In the genomic region with DNA sequence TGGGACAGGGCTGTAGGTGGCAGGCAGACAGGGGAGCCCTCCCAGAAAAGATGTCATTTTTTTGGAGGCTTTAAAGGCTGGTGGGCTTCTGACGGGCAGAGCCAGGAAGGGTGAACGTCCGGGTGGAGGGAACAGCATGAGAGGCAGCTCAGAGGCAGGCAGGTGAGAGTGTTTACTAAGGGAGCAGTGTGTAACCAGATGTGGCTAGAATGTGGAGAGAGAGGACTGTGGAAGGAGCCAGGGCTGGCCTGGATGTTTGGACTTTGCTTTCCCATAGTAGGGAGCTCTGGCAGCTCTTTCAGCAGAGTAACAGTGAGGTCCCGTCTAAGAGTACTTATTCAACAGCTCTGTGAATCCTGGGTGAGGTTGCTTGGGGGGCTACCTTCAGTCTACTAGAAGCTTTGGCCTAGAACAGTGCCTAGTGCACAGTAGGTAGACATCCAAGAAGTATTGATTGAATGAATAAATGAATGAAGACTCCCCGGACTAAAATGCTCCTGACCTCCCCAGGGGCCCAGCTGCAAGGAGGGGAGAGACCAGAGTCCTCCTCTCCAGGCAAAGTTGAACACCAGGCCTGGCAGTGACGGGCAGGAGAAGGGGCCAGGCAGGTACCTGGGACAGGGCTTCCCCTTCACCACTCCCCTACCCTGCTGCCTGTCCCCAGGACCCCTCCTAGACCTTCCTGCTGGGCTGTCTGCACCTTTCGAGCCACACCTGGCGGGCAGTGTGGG, we compare ENCODE assay signal across 1 cellular context.
TF ChIP-seq lines count a peak whose summit lies in the region.

No MANE protein-coding gene starts in this region.

TF ChIP-seq in HepG2, 621 proteins besides CTCF, POLR2A, EP300 and RAD21 (continued from another document and continues in another):
- TF ChIP-seq JDP2 (CRISPR knock-in tag; IDR thresholded peaks at IDR 0.05; ENCODE audit: borderline replicate concordance) (no peak), SP4 (CRISPR knock-in tag; IDR thresholded peaks at IDR 0.05) (no peak), PCBP2 (optimal IDR thresholded peaks at IDR 0.05; ENCODE audit: low read depth, low read length, poor library complexity, severe bottlenecking) (no peak), ISL2 (CRISPR knock-in tag; IDR thresholded peaks at IDR 0.05) (0 out of 2 replicates have a peak, but pooled peaks have one; percentile 36), SATB2 (CRISPR knock-in tag; IDR thresholded peaks at IDR 0.05) (no peak), PHF21A (CRISPR knock-in tag; IDR thresholded peaks at IDR 0.05) (peak; percentile 51), TEAD2 (CRISPR knock-in tag; IDR thresholded peaks at IDR 0.05) (no peak), SOX5 (CRISPR knock-in tag; IDR thresholded peaks at IDR 0.05; ENCODE audit: borderline replicate concordance) (peak; percentile 5; the same call in 1 of the 2 replicates), GABPA (IDR thresholded peaks at IDR 0.05; ENCODE audit: low read depth, low read length) (no peak), GABPA (CRISPR knock-in tag; IDR thresholded peaks at IDR 0.05; ENCODE audit: low read depth) (no peak), ZNF138 (CRISPR knock-in tag; IDR thresholded peaks at IDR 0.05; ENCODE audit: low read depth) (no peak), ETV6 (CRISPR knock-in tag; conservative IDR thresholded peaks at IDR 0.05) (no peak), JUN (CRISPR knock-in tag; IDR thresholded peaks at IDR 0.05) (no peak), ZBTB3 (CRISPR knock-in tag; IDR thresholded peaks at IDR 0.05; ENCODE audit: borderline replicate concordance, low read depth) (no peak), PRMT3 (CRISPR knock-in tag; IDR thresholded peaks at IDR 0.05; ENCODE audit: borderline replicate concordance, low read depth) (no peak), BRD4 (CRISPR knock-in tag; IDR thresholded peaks at IDR 0.05) (0 out of 2 replicates have a peak, but pooled peaks have one; percentile 25), FLYWCH1 (CRISPR knock-in tag; IDR thresholded peaks at IDR 0.05) (no peak), ZNF331 (CRISPR knock-in tag; IDR thresholded peaks at IDR 0.05) (peak; percentile 67; the same call in 1 of the 2 replicates), HNRNPK (IDR thresholded peaks at IDR 0.05; ENCODE audit: low read depth, low read length, poor library complexity, severe bottlenecking) (no peak), DNMT1 (CRISPR knock-in tag; IDR thresholded peaks at IDR 0.05) (no peak), ZNF773 (CRISPR knock-in tag; IDR thresholded peaks at IDR 0.05; ENCODE audit: borderline replicate concordance) (no peak), ZNF143 (CRISPR knock-in tag; IDR thresholded peaks at IDR 0.05) (no peak), ELF1 (CRISPR knock-in tag; IDR thresholded peaks at IDR 0.05) (no peak), SOX13 (IDR thresholded peaks at IDR 0.05) (no peak), SOX13 (CRISPR knock-in tag; conservative IDR thresholded peaks at IDR 0.05 in 1 of 2, IDR thresholded peaks at IDR 0.05 in 1 of 2) (peak in 1 of 2 experiments; percentile 43; a peak in 1 of 4 replicates), ZNF652 (CRISPR knock-in tag; IDR thresholded peaks at IDR 0.05; ENCODE audit: borderline replicate concordance, low read depth) (no peak), ZNF781 (CRISPR knock-in tag; IDR thresholded peaks at IDR 0.05; ENCODE audit: borderline replicate concordance, not compliant biosample characterization) (no peak), ZNF260 (CRISPR knock-in tag; IDR thresholded peaks at IDR 0.05; ENCODE audit: borderline replicate concordance, low read depth) (no peak), ATRX (CRISPR knock-in tag; IDR thresholded peaks at IDR 0.05; ENCODE audit: borderline replicate concordance) (no peak), MEIS2 (CRISPR knock-in tag; IDR thresholded peaks at IDR 0.05) (peak; percentile 49; the same call in 1 of the 2 replicates), MAF1 (CRISPR knock-in tag; IDR thresholded peaks at IDR 0.05; ENCODE audit: borderline replicate concordance) (no peak; the same call in 1 of the 2 replicates), ZNF616 (CRISPR knock-in tag; IDR thresholded peaks at IDR 0.05; ENCODE audit: low read depth) (no peak), THYN1 (CRISPR knock-in tag; IDR thresholded peaks at IDR 0.05; ENCODE audit: borderline replicate concordance, low read depth) (no peak), GTF3A (CRISPR knock-in tag; conservative IDR thresholded peaks at IDR 0.05) (no peak), NFKB2 (CRISPR knock-in tag; IDR thresholded peaks at IDR 0.05; ENCODE audit: borderline replicate concordance) (no peak), ZEB1 (IDR thresholded peaks at IDR 0.05; ENCODE audit: insufficient replicate concordance, low read depth) (peak; percentile 66)
- TF ChIP-seq, protein P1, sequence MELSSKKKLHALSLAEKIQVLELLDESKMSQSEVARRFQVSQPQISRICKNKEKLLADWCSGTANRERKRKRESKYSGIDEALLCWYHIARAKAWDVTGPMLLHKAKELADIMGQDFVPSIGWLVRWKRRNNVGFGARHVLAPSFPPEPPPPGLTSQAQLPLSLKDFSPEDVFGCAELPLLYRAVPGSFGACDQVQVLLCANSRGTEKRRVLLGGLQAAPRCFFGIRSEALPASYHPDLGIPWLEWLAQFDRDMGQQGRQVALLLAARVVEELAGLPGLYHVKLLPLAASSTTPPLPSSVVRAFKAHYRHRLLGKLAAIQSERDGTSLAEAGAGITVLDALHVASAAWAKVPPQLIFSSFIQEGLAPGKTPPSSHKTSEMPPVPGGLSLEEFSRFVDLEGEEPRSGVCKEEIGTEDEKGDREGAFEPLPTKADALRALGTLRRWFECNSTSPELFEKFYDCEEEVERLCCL (CRISPR knock-in tag; IDR thresholded peaks at IDR 0.05; ENCODE audit: borderline replicate concordance), result no peak
- TF ChIP-seq, protein P2, sequence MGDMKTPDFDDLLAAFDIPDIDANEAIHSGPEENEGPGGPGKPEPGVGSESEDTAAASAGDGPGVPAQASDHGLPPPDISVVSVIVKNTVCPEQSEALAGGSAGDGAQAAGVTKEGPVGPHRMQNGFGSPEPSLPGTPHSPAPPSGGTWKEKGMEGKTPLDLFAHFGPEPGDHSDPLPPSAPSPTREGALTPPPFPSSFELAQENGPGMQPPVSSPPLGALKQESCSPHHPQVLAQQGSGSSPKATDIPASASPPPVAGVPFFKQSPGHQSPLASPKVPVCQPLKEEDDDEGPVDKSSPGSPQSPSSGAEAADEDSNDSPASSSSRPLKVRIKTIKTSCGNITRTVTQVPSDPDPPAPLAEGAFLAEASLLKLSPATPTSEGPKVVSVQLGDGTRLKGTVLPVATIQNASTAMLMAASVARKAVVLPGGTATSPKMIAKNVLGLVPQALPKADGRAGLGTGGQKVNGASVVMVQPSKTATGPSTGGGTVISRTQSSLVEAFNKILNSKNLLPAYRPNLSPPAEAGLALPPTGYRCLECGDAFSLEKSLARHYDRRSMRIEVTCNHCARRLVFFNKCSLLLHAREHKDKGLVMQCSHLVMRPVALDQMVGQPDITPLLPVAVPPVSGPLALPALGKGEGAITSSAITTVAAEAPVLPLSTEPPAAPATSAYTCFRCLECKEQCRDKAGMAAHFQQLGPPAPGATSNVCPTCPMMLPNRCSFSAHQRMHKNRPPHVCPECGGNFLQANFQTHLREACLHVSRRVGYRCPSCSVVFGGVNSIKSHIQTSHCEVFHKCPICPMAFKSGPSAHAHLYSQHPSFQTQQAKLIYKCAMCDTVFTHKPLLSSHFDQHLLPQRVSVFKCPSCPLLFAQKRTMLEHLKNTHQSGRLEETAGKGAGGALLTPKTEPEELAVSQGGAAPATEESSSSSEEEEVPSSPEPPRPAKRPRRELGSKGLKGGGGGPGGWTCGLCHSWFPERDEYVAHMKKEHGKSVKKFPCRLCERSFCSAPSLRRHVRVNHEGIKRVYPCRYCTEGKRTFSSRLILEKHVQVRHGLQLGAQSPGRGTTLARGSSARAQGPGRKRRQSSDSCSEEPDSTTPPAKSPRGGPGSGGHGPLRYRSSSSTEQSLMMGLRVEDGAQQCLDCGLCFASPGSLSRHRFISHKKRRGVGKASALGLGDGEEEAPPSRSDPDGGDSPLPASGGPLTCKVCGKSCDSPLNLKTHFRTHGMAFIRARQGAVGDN (CRISPR knock-in tag; IDR thresholded peaks at IDR 0.05), result peak; percentile 42
- TF ChIP-seq, protein P3, sequence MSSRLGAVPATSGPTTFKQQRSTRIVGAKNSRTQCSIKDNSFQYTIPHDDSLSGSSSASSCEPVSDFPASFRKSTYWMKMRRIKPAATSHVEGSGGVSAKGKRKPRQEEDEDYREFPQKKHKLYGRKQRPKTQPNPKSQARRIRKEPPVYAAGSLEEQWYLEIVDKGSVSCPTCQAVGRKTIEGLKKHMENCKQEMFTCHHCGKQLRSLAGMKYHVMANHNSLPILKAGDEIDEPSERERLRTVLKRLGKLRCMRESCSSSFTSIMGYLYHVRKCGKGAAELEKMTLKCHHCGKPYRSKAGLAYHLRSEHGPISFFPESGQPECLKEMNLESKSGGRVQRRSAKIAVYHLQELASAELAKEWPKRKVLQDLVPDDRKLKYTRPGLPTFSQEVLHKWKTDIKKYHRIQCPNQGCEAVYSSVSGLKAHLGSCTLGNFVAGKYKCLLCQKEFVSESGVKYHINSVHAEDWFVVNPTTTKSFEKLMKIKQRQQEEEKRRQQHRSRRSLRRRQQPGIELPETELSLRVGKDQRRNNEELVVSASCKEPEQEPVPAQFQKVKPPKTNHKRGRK (CRISPR knock-in tag; IDR thresholded peaks at IDR 0.05), result no peak
- TF ChIP-seq, protein P4, sequence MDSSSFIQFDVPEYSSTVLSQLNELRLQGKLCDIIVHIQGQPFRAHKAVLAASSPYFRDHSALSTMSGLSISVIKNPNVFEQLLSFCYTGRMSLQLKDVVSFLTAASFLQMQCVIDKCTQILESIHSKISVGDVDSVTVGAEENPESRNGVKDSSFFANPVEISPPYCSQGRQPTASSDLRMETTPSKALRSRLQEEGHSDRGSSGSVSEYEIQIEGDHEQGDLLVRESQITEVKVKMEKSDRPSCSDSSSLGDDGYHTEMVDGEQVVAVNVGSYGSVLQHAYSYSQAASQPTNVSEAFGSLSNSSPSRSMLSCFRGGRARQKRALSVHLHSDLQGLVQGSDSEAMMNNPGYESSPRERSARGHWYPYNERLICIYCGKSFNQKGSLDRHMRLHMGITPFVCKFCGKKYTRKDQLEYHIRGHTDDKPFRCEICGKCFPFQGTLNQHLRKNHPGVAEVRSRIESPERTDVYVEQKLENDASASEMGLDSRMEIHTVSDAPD (CRISPR knock-in tag; IDR thresholded peaks at IDR 0.05), result peak; percentile 61; the same call in 1 of the 2 replicates
- TF ChIP-seq, protein P5, sequence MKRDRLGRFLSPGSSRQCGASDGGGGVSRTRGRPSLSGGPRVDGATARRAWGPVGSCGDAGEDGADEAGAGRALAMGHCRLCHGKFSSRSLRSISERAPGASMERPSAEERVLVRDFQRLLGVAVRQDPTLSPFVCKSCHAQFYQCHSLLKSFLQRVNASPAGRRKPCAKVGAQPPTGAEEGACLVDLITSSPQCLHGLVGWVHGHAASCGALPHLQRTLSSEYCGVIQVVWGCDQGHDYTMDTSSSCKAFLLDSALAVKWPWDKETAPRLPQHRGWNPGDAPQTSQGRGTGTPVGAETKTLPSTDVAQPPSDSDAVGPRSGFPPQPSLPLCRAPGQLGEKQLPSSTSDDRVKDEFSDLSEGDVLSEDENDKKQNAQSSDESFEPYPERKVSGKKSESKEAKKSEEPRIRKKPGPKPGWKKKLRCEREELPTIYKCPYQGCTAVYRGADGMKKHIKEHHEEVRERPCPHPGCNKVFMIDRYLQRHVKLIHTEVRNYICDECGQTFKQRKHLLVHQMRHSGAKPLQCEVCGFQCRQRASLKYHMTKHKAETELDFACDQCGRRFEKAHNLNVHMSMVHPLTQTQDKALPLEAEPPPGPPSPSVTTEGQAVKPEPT (CRISPR knock-in tag; IDR thresholded peaks at IDR 0.05; ENCODE audit: low read depth), result no peak
- TF ChIP-seq, protein P6, sequence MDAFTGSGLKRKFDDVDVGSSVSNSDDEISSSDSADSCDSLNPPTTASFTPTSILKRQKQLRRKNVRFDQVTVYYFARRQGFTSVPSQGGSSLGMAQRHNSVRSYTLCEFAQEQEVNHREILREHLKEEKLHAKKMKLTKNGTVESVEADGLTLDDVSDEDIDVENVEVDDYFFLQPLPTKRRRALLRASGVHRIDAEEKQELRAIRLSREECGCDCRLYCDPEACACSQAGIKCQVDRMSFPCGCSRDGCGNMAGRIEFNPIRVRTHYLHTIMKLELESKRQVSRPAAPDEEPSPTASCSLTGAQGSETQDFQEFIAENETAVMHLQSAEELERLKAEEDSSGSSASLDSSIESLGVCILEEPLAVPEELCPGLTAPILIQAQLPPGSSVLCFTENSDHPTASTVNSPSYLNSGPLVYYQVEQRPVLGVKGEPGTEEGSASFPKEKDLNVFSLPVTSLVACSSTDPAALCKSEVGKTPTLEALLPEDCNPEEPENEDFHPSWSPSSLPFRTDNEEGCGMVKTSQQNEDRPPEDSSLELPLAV (CRISPR knock-in tag; conservative IDR thresholded peaks at IDR 0.05; ENCODE audit: low read depth), result no peak
- TF ChIP-seq, protein P7, sequence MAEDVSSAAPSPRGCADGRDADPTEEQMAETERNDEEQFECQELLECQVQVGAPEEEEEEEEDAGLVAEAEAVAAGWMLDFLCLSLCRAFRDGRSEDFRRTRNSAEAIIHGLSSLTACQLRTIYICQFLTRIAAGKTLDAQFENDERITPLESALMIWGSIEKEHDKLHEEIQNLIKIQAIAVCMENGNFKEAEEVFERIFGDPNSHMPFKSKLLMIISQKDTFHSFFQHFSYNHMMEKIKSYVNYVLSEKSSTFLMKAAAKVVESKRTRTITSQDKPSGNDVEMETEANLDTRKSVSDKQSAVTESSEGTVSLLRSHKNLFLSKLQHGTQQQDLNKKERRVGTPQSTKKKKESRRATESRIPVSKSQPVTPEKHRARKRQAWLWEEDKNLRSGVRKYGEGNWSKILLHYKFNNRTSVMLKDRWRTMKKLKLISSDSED (CRISPR knock-in tag; IDR thresholded peaks at IDR 0.05), result no peak
- TF ChIP-seq, protein P8, sequence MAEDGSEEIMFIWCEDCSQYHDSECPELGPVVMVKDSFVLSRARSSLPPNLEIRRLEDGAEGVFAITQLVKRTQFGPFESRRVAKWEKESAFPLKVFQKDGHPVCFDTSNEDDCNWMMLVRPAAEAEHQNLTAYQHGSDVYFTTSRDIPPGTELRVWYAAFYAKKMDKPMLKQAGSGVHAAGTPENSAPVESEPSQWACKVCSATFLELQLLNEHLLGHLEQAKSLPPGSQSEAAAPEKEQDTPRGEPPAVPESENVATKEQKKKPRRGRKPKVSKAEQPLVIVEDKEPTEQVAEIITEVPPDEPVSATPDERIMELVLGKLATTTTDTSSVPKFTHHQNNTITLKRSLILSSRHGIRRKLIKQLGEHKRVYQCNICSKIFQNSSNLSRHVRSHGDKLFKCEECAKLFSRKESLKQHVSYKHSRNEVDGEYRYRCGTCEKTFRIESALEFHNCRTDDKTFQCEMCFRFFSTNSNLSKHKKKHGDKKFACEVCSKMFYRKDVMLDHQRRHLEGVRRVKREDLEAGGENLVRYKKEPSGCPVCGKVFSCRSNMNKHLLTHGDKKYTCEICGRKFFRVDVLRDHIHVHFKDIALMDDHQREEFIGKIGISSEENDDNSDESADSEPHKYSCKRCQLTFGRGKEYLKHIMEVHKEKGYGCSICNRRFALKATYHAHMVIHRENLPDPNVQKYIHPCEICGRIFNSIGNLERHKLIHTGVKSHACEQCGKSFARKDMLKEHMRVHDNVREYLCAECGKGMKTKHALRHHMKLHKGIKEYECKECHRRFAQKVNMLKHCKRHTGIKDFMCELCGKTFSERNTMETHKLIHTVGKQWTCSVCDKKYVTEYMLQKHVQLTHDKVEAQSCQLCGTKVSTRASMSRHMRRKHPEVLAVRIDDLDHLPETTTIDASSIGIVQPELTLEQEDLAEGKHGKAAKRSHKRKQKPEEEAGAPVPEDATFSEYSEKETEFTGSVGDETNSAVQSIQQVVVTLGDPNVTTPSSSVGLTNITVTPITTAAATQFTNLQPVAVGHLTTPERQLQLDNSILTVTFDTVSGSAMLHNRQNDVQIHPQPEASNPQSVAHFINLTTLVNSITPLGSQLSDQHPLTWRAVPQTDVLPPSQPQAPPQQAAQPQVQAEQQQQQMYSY (CRISPR knock-in tag; IDR thresholded peaks at IDR 0.05), result peak; percentile 95
